35 cellular contexts compared by ENCODE assay signal in the genomic region with DNA sequence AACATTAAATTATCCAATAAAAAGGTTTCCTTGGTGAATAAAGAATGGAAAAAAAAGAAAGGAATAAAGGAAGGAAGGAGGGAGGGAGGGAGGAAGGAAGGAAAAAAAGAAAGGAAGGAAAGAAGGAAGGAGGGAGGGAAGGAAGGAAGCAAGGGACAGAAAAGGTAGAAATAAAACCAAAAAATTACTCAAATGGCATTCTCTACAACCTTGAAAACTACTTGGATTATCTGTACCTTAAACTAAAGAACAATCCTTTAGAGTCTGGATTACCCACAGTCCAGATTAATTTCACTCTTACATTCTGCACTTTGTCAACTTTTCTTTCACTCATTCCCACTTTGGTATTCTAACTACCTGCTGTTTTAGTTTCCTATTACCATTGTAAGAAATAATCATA.
"Had no signal": no experiment of that assay in that cellular context is flagged by ENCODE, and none has a peak within 500 bp of the region (broad histone marks: within the 10 kb centered on the region; RNA-seq: fewer than 3 reads in every experiment).

No MANE protein-coding gene starts in this region.

- H3K27me3 ChIP-seq: MG63 had no signal

- H3K36me3 ChIP-seq: MG63 had no signal

- H3K9me3 ChIP-seq: MG63 had no signal

- H3K4me3 ChIP-seq: MG63 had no signal

- DNase-seq: Karpas-422, Kasumi-1, MG63, MM.1S, MV-4-11, NCI-H1048, NCI-H1092, NCI-H1092 treated with DMSO at 0.1 percent for 48 hours, NCI-H1105, NCI-H1105 treated with DMSO at 0.1 percent for 48 hours, NCI-H1417, NCI-H1417 treated with DMSO at 0.1 percent for 48 hours, NCI-H1436, NCI-H1436 treated with DMSO at 0.1 percent for 48 hours, NCI-H146, NCI-H1694, NCI-H1694 treated with DMSO at 0.1 percent for 48 hours, NCI-H187, NCI-H187 treated with DMSO at 0.1 percent for 48 hours, NCI-H1930, NCI-H2029, NCI-H2029 treated with DMSO at 0.1 percent for 48 hours, NCI-H2081, NCI-H2081 treated with DMSO at 0.1 percent for 48 hours, NCI-H2107, NCI-H2171, NCI-H2171 treated with DMSO at 0.1 percent for 48 hours, NCI-H2227 treated with DMSO at 0.1 percent for 48 hours, NCI-H226, NCI-H345, NCI-H446, NCI-H446 treated with DMSO at 0.1 percent for 48 hours, NCI-H510A, NCI-H510A treated with DMSO at 0.1 percent for 48 hours, NCI-H524 had no signal
